Comparison of ENCODE assay signal across 18 cellular contexts in the genomic region with DNA sequence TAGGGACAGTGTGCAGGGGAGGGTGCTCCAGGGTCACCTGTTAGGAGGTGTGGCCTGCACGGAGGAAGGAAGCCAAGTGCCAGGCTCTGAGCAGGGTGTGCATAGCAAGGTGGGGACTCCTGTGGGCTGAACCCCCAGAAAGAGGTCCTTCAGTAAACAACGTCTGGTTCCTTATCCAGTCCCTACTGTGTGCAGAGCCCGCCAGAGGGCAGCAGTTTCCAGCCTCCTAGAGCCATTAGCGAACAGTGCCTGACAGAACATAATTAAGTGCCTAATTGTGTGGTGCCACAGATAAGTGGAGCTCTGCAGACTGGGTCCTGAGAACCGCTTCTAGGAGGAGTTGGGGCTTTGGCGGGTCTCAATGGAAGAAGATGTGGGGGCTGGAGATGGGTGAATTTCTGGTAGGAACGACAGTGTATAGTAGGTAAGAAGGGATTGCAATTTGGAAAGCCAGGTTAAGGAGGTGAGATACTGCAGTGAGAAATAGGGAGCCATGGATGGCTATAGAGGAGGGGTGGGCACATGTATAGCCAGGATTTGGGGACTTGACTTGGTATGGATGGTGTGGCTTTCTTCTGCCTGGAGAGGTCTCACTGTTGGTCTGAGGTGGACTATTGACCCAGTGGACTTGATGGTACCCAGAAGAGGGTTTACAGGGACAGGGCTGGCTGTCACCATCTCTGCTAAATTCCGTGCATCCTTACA.
DNase-seq lines count a peak whose midpoint lies in the region; ATAC-seq and TF ChIP-seq lines count a peak whose summit lies in the region.
"Had no signal": no experiment of that assay in that cellular context is flagged by ENCODE, and none has a peak within 500 bp of the region (broad histone marks: within the 10 kb centered on the region; RNA-seq: fewer than 3 reads in every experiment).

No MANE protein-coding gene starts in this region.

- no peak for TF ChIP-seq CTCF in NB4 (IDR thresholded peaks at IDR 0.05; ENCODE audit: low read depth, low read length)
- no peak for TF ChIP-seq CTCF in upper lobe of right lung (IDR thresholded peaks at IDR 0.05)

- no peak for TF ChIP-seq POLR2A in NB4 (IDR thresholded peaks at IDR 0.05; ENCODE audit: extremely low read depth, insufficient read length)

- H3K9me3 ChIP-seq in upper lobe of right lung: no peaks in the 10 kb centered on the region
- H3K9me3 ChIP-seq: testis had no signal

- H3K36me3 ChIP-seq in upper lobe of right lung: no peaks in the 10 kb centered on the region

- intact Hi-C loops in left ventricle myocardium superior (cut with micrococcal nuclease) (no loop called here), Right ventricle myocardium inferior (cut with DNase I) (no loop called here), upper lobe of right lung (cut with DNase I) (no loop called here)

- no peak overlapping the region for H3K4me3 ChIP-seq in NB4 (ENCODE audit: low read depth, low read length)
- no peak overlapping the region for H3K4me3 ChIP-seq in upper lobe of right lung
- H3K4me3 ChIP-seq: testis had no signal

- no peaks in the 10 kb centered on the region for H3K4me1 ChIP-seq in upper lobe of right lung
- H3K4me1 ChIP-seq: testis had no signal

- DNase-seq in left ventricle myocardium superior (peak; percentile 46), Right ventricle myocardium inferior (ENCODE audit: missing footprints) (no peak), NB4 (ENCODE audit: low read depth) (peak; percentile 2), upper lobe of right lung (no peak), GM19240 (ENCODE audit: insufficient read length, low spot score) (no peak), hepatic stellate cell (ENCODE audit: low spot score) (no peak)
- DNase-seq in central memory CD4-positive, alpha-beta T cell: no peak
- DNase-seq: activated naive CD4-positive, alpha-beta T cell; dermis blood vessel endothelial cell; KBM-7; NCI-H1694; NCI-H446; right cardiac atrium; stimulated activated CD4-positive, alpha-beta T cell treated with anti-CD3 and anti-CD28 coated beads, Interleukin-2, amount 100 ng/mL, for 24 hours; T-cell; testis had no signal

- peak; percentile 20 for ATAC-seq in left ventricle myocardium superior
- ATAC-seq in Right ventricle myocardium inferior: no peak
- ATAC-seq in esophagus mucosa: peak; percentile 11
- ATAC-seq in upper lobe of right lung: peak; percentile 39
- ATAC-seq: activated CD4-positive, CD25-positive, alpha-beta regulatory T cell treated with anti-CD3 and anti-CD28 coated beads, Interleukin-2, amount 50 U/mL, for 24 hours; right cardiac atrium; T-cell had no signal

- H3K27me3 ChIP-seq in upper lobe of right lung: peaks cover 4% of the 10 kb centered on the region
- H3K27me3 ChIP-seq: testis had no signal

- no peak overlapping the region for H3K27ac ChIP-seq in upper lobe of right lung
- H3K27ac ChIP-seq: testis had no signal

Comparison
In these comparisons a context has a peak if more than half of its experiments do, and no peak if none do; other contexts are left out.
1. DNase-seq: peak in left ventricle myocardium superior (single experiment) and NB4 (single experiment); none in Right ventricle myocardium inferior (single experiment), upper lobe of right lung (single experiment), GM19240 (single experiment), central memory CD4-positive, alpha-beta T cell (single experiment) and hepatic stellate cell (single experiment).